Comparison of ENCODE assay signal across 15 cellular contexts in genomic region chr17:40364906-40365305, GRCh38. TPM values are rescaled to one million over a fixed set of nuclear protein-coding genes. Genes with fewer than 3 reads are reported as not detected.
DNase-seq lines count a peak whose midpoint lies in the region; ATAC-seq, FAIRE-seq and TF ChIP-seq lines count a peak whose summit lies in the region.
"Had no signal": no experiment of that assay in that cellular context is flagged by ENCODE, and none has a peak within 500 bp of the region (broad histone marks: within the 10 kb centered on the region; RNA-seq: fewer than 3 reads in every experiment).

No MANE protein-coding gene starts in this region.

- H3K4me1 ChIP-seq in BLaER1 (peaks cover 45% of the 10 kb centered on the region), endothelial cell of umbilical vein (ENCODE audit: control insufficient read depth, extremely low read depth, insufficient read depth, low read length) (peaks cover 7% of the 10 kb centered on the region), osteoblast (ENCODE audit: insufficient read depth, low read length) (peaks cover 11% of the 10 kb centered on the region)
- H3K4me1 ChIP-seq: colonic mucosa had no signal

- POLR2A ChIA-PET in endothelial cell of umbilical vein (lab: Charles Lee) = no interaction called here

- H3K9ac ChIP-seq in BLaER1 = no peak overlapping the region
- H3K9ac ChIP-seq in endothelial cell of umbilical vein (replicated peaks; ENCODE audit: extremely low read depth, insufficient read depth, low read length) = no peak overlapping the region

- H3K27ac ChIP-seq in BLaER1 = no peak overlapping the region
- H3K27ac ChIP-seq in endothelial cell of umbilical vein (ENCODE audit: insufficient read depth, low read depth, low read length) = no peak overlapping the region
- H3K27ac ChIP-seq in osteoblast (ENCODE audit: low read depth, low read length) = no peak overlapping the region
- H3K27ac ChIP-seq: ascending aorta, C4-2B, colonic mucosa, thoracic aorta had no signal

- peak; percentile 13 for DNase-seq in GM20000 (ENCODE audit: low spot score)
- no peak for DNase-seq in endothelial cell of umbilical vein (ENCODE audit: low read depth, low spot score)
- no peak for DNase-seq in osteoblast (ENCODE audit: insufficient read length, low spot score, missing footprints)
- DNase-seq in GDM1 (lab: John Stamatoyannopoulos, UW) = no peak
- no peak for DNase-seq in SW480 (ENCODE audit: low spot score)
- DNase-seq: activated CD4-positive, alpha-beta memory T cell treated with anti-CD3 and anti-CD28 coated beads for 36 hours; colonic mucosa; NCI-H1048; NCI-H69 had no signal

- no peak for TF ChIP-seq CTCF in GM20000 (IDR thresholded peaks at IDR 0.05; ENCODE audit: extremely low read depth, missing control alignments)
- TF ChIP-seq CTCF in endothelial cell of umbilical vein (IDR thresholded peaks at IDR 0.05; ENCODE audit: extremely low read depth in 1 of 2, insufficient read depth in 1 of 2, low read depth in 1 of 2, low read length in 2 of 2) = no peak
- TF ChIP-seq CTCF in osteoblast (IDR thresholded peaks at IDR 0.05; ENCODE audit: extremely low read depth, low read depth, low read length) = no peak

- no peak for ATAC-seq in GM18498 (IDR thresholded peaks at IDR 0.05; ENCODE audit: unreplicated experiment)
- ATAC-seq: SK-N-SH treated with all-trans-retinoic acid at 6 μM for 48 hours had no signal

- H3K36me3 ChIP-seq in BLaER1 (no peaks in the 10 kb centered on the region), endothelial cell of umbilical vein (ENCODE audit: control insufficient read depth in 2 of 2, extremely low read depth in 1 of 2, insufficient read depth in 2 of 2, low read length in 2 of 2) (no peaks in the 10 kb centered on the region), osteoblast (ENCODE audit: insufficient read depth, low read length) (no peaks in the 10 kb centered on the region)
- H3K36me3 ChIP-seq: ascending aorta, colonic mucosa, thoracic aorta had no signal

- no peak for FAIRE-seq in endothelial cell of umbilical vein (lab: Jason Lieb, UNC)

- no peaks in the 10 kb centered on the region for H3K9me3 ChIP-seq in BLaER1
- H3K9me3 ChIP-seq in endothelial cell of umbilical vein (replicated peaks; ENCODE audit: control insufficient read depth, insufficient read depth, low read length) = no peaks in the 10 kb centered on the region
- no peaks in the 10 kb centered on the region for H3K9me3 ChIP-seq in osteoblast (ENCODE audit: low read depth, low read length)
- H3K9me3 ChIP-seq: ascending aorta, colonic mucosa, thoracic aorta had no signal

- H2AFZ ChIP-seq in endothelial cell of umbilical vein (ENCODE audit: low read depth, low read length) (no peak overlapping the region), osteoblast (ENCODE audit: low read length) (no peak overlapping the region)

- intact Hi-C loops in endothelial cell of umbilical vein (cut with micrococcal nuclease) = no loop called here

- H3K27me3 ChIP-seq in BLaER1 = peaks cover 25% of the 10 kb centered on the region
- no peaks in the 10 kb centered on the region for H3K27me3 ChIP-seq in endothelial cell of umbilical vein (ENCODE audit: control insufficient read depth in 2 of 2, insufficient read depth in 2 of 2, low read length in 2 of 2)
- no peaks in the 10 kb centered on the region for H3K27me3 ChIP-seq in osteoblast (ENCODE audit: insufficient read depth, low read length)
- H3K27me3 ChIP-seq: ascending aorta, colonic mucosa had no signal

- no peaks in the 10 kb centered on the region for H3K9me1 ChIP-seq in endothelial cell of umbilical vein (replicated peaks; ENCODE audit: control insufficient read depth, extremely low read depth, insufficient read depth, low read length)

- dilution Hi-C loops in endothelial cell of umbilical vein (cut with MboI; ENCODE audit: extremely low pct_ligation_motif_present, low sequenced_read_pairs) = no loop called here

- H3K4me3 ChIP-seq in BLaER1 = no peak overlapping the region
- no peak overlapping the region for H3K4me3 ChIP-seq in endothelial cell of umbilical vein (replicated peaks in 1 of 3; ENCODE audit: insufficient read depth in 1 of 3, low read depth in 1 of 3, low read length in 3 of 3)
- peak overlapping the region; percentile 77 for H3K4me3 ChIP-seq in osteoblast (ENCODE audit: insufficient read depth, low read length)
- H3K4me3 ChIP-seq: thoracic aorta had no signal

- TSS peak; percentile 18 for BruUV-seq in endothelial cell of umbilical vein (replicated peaks; lab: Mats Ljungman, UMichigan)

- peak overlapping the region; percentile 100; the same call in 1 of the 2 replicates for H3K4me2 ChIP-seq in BLaER1
- no peak overlapping the region for H3K4me2 ChIP-seq in endothelial cell of umbilical vein (ENCODE audit: insufficient read depth, low read length)
- peak overlapping the region; percentile 78 for H3K4me2 ChIP-seq in osteoblast (ENCODE audit: insufficient read depth, low read length)

- H4K20me1 ChIP-seq in BLaER1 (no peaks in the 10 kb centered on the region), endothelial cell of umbilical vein (replicated peaks; ENCODE audit: control insufficient read depth, extremely low read depth, insufficient read depth, low read length) (no peaks in the 10 kb centered on the region), osteoblast (ENCODE audit: insufficient read depth, low read length) (peaks cover 5% of the 10 kb centered on the region)

- CTCF ChIA-PET in endothelial cell of umbilical vein (lab: Charles Lee) = interaction anchor here (1.0 to 18.3 kb wide), 8 partner anchors 15 to 195 kb away, joined by 3 to 530 read pairs (median 8); partner anchors contain the start of genes IGFBP4 and RARA

- no peaks in the 10 kb centered on the region for H3K79me2 ChIP-seq in endothelial cell of umbilical vein (ENCODE audit: control insufficient read depth, insufficient read depth, low read length)
- H3K79me2 ChIP-seq in osteoblast (ENCODE audit: insufficient read depth, low read length) = peaks cover 6% of the 10 kb centered on the region

- no peak for TF ChIP-seq POLR2A in endothelial cell of umbilical vein (IDR thresholded peaks at IDR 0.05; ENCODE audit: low read depth, low read length)

TF ChIP-seq in endothelial cell of umbilical vein, 7 proteins besides CTCF, POLR2A, EP300 and RAD21:
- TF ChIP-seq MAX (IDR thresholded peaks at IDR 0.05; ENCODE audit: insufficient read depth, insufficient read length) = no peak

RNA-seq across cellular contexts. Expression of gene GJD3, which starts 0.4 kb away (rescaled TPM):
- total RNA-seq in endothelial cell of umbilical vein (0.39 and 0.40 TPM in 2 replicates), osteoblast (1.8 and 2.7 TPM in 2 replicates)
- polyA plus RNA-seq in endothelial cell of umbilical vein = 0.10 TPM in 1 of 2 replicates, not detected in the other
- polyA plus RNA-seq in endothelial cell of umbilical vein (2011; cell fraction: cytosol; rRNA removed) = not detected in 2 replicates
- polyA plus RNA-seq in endothelial cell of umbilical vein (2011; cell fraction: nucleus; rRNA removed) = not detected in 2 replicates
- polyA plus RNA-seq in endothelial cell of umbilical vein (2012) = not detected in 2 replicates
- polyA minus RNA-seq in endothelial cell of umbilical vein = not detected in 2 replicates
- polyA minus RNA-seq in endothelial cell of umbilical vein (2011; cell fraction: cytosol; rRNA and poly(A)+ RNA removed) = not detected
- not detected in 2 replicates for polyA minus RNA-seq in endothelial cell of umbilical vein (2011; cell fraction: nucleus; rRNA and poly(A)+ RNA removed)
- total RNA-seq: ascending aorta had no signal

RNA-seq across cellular contexts. Expression of gene TOP2A, which starts 52.8 kb away (rescaled TPM):
- total RNA-seq in endothelial cell of umbilical vein (149 and 160 TPM in 2 replicates), osteoblast (14.5 and 15.9 TPM in 2 replicates)
- polyA plus RNA-seq in endothelial cell of umbilical vein = 25.5 and 31.3 TPM in 2 replicates
- 47.0 and 56.2 TPM in 2 replicates for polyA plus RNA-seq in endothelial cell of umbilical vein (2011; cell fraction: cytosol; rRNA removed)
- 57.3 and 98.0 TPM in 2 replicates for polyA plus RNA-seq in endothelial cell of umbilical vein (2011; cell fraction: nucleus; rRNA removed)
- 48.2 and 143 TPM in 2 replicates for polyA plus RNA-seq in endothelial cell of umbilical vein (2012)
- 25.2 and 29.2 TPM in 2 replicates for polyA minus RNA-seq in endothelial cell of umbilical vein
- 107 TPM for polyA minus RNA-seq in endothelial cell of umbilical vein (2011; cell fraction: cytosol; rRNA and poly(A)+ RNA removed)
- 26.2 and 41.6 TPM in 2 replicates for polyA minus RNA-seq in endothelial cell of umbilical vein (2011; cell fraction: nucleus; rRNA and poly(A)+ RNA removed)

RNA-seq across cellular contexts. Expression of gene RARA, which starts 55.9 kb away (rescaled TPM):
- total RNA-seq in endothelial cell of umbilical vein (37.8 and 43.4 TPM in 2 replicates), osteoblast (31.1 and 32.4 TPM in 2 replicates)
- polyA plus RNA-seq in endothelial cell of umbilical vein = 11.2 and 11.9 TPM in 2 replicates
- polyA plus RNA-seq in endothelial cell of umbilical vein (2011; cell fraction: cytosol; rRNA removed) = 11.3 and 13.6 TPM in 2 replicates
- 9.9 and 12.3 TPM in 2 replicates for polyA plus RNA-seq in endothelial cell of umbilical vein (2011; cell fraction: nucleus; rRNA removed)
- polyA plus RNA-seq in endothelial cell of umbilical vein (2012) = 27.6 and 34.9 TPM in 2 replicates
- polyA minus RNA-seq in endothelial cell of umbilical vein = 11.6 and 20.5 TPM in 2 replicates
- polyA minus RNA-seq in endothelial cell of umbilical vein (2011; cell fraction: cytosol; rRNA and poly(A)+ RNA removed) = 6.7 TPM
- 8.0 and 10.0 TPM in 2 replicates for polyA minus RNA-seq in endothelial cell of umbilical vein (2011; cell fraction: nucleus; rRNA and poly(A)+ RNA removed)
